ENCODE assay signal across 8 cellular contexts in the genomic region with DNA sequence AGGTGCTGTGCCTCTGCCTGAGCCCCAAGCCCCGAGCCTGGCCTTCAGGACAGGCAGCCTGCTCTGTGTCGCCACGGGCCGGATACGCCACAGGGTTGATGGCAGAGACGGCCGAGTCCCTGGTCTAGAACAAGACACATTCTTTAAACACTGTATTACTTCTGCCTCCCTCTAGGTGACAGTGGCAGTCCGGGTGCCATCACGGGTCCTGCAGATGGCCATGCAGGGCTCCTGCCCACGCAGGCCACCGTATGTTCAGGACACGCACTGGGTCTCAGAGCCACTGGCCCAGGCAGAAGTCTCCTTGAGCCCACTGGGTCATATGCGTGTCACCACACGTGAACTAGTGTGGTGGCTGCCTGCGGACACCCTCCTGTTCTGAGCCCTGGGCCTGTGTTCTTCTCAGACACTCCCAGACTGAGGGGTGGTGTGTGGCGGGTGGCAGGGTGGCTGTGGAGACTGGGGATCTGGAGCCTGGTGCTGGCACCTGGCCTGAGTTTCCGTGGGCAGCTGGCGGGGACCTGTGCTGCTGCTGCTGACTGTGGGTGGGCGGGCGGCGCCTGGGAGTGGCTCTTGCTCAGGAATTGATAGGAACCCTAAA. TPM values are rescaled to one million over a fixed set of nuclear protein-coding genes. Genes with fewer than 3 reads are reported as not detected.
DNase-seq lines count a peak whose midpoint lies in the region; ATAC-seq and TF ChIP-seq lines count a peak whose summit lies in the region.
"Had no signal": no experiment of that assay in that cellular context is flagged by ENCODE, and none has a peak within 500 bp of the region (broad histone marks: within the 10 kb centered on the region; RNA-seq: fewer than 3 reads in every experiment).

No MANE protein-coding gene starts in this region.

- H3K27ac ChIP-seq in foreskin keratinocyte = no peak overlapping the region
- no peak overlapping the region for H3K27ac ChIP-seq in ascending aorta

- no peak overlapping the region for H3K4me3 ChIP-seq in GM12864 (ENCODE audit: low read depth, low read length)
- no peak overlapping the region for H3K4me3 ChIP-seq in ascending aorta
- H3K4me3 ChIP-seq: stomach had no signal

- intact Hi-C loops in ascending aorta (cut with DNase I) = no loop called here

- peaks cover 24 to 57% of the 10 kb centered on the region in 2 donors for H3K36me3 ChIP-seq in ascending aorta

- no peak for ATAC-seq in foreskin keratinocyte
- ATAC-seq in HG03095 (IDR thresholded peaks at IDR 0.05; ENCODE audit: unreplicated experiment) = no peak

- H3K9me3 ChIP-seq in ascending aorta = no peaks in the 10 kb centered on the region
- H3K9me3 ChIP-seq: stomach had no signal

- no peaks in the 10 kb centered on the region for H3K4me1 ChIP-seq in foreskin keratinocyte
- H3K4me1 ChIP-seq in ascending aorta = peaks cover 0 to 5% of the 10 kb centered on the region in 2 donors

- DNase-seq in GM12864 (ENCODE audit: low read depth) (no peak), M059J (ENCODE audit: low read depth) (peak; percentile 31), foreskin keratinocyte (no peak), NCI-H2029 treated with DMSO at 0.1 percent for 48 hours (lab: John Stamatoyannopoulos, UW) (no peak), ascending aorta (ENCODE audit: low spot score in 2 of 2) (no peak)
- DNase-seq: stomach, T1000 had no signal

- TF ChIP-seq CTCF in GM12864 (IDR thresholded peaks at IDR 0.05; ENCODE audit: low read depth, low read length, missing control alignments) (peak; percentile 34), foreskin keratinocyte (conservative IDR thresholded peaks at IDR 0.05) (peak; percentile 17), ascending aorta (IDR thresholded peaks at IDR 0.05) (no peak)

- H3K27me3 ChIP-seq in foreskin keratinocyte (no peaks in the 10 kb centered on the region), ascending aorta (no peaks in the 10 kb centered on the region)
- H3K27me3 ChIP-seq: stomach had no signal

RNA-seq across cellular contexts. Expression of gene PLEKHJ1, which starts 4.4 kb away (rescaled TPM):
- 75.4 and 79.5 TPM in 2 replicates for total RNA-seq in M059J (2014; rRNA removed; shearing (Covaris generic))
- total RNA-seq in foreskin keratinocyte (55.8 and 58.3 TPM in 2 replicates), ascending aorta (23.9 TPM)
- 81.0 and 84.9 TPM in 2 replicates for polyA plus RNA-seq in foreskin keratinocyte

RNA-seq across cellular contexts. Expression of gene SF3A2, which starts 4.9 kb away (rescaled TPM):
- 36.9 and 44.0 TPM in 2 replicates for total RNA-seq in M059J (2014; rRNA removed; shearing (Covaris generic))
- 33.8 and 34.2 TPM in 2 replicates for total RNA-seq in foreskin keratinocyte
- 69.8 and 76.2 TPM in 2 replicates for polyA plus RNA-seq in foreskin keratinocyte
- 21.3 TPM for total RNA-seq in ascending aorta

RNA-seq across cellular contexts. Expression of gene AMH, which starts 17.4 kb away (rescaled TPM):
- total RNA-seq in M059J (2014; rRNA removed; shearing (Covaris generic)) = 1.5 and 2.9 TPM in 2 replicates
- total RNA-seq in foreskin keratinocyte (0.39 and 0.78 TPM in 2 replicates), ascending aorta (not detected)
- 0.17 and 0.64 TPM in 2 replicates for polyA plus RNA-seq in foreskin keratinocyte

RNA-seq across cellular contexts. Expression of gene JSRP1, which starts 24.5 kb away (rescaled TPM):
- total RNA-seq in M059J (2014; rRNA removed; shearing (Covaris generic)) = not detected in 2 replicates
- total RNA-seq in foreskin keratinocyte = 0.17 TPM in 1 of 2 replicates, not detected in the other
- polyA plus RNA-seq in foreskin keratinocyte = 0.17 and 0.22 TPM in 2 replicates
- not detected for total RNA-seq in ascending aorta

RNA-seq across cellular contexts. Expression of gene PEAK3, which starts 50.3 kb away (rescaled TPM):
- total RNA-seq in M059J (2014; rRNA removed; shearing (Covaris generic)) = not detected in 2 replicates
- total RNA-seq in foreskin keratinocyte = not detected in 2 replicates
- not detected in 2 replicates for polyA plus RNA-seq in foreskin keratinocyte
- total RNA-seq in ascending aorta = 4.7 TPM

Comparison
In these comparisons a context has a peak if more than half of its experiments do, and no peak if none do; other contexts are left out.
1. CTCF ChIP-seq: peak in GM12864 (single experiment) and foreskin keratinocyte (single experiment); none in ascending aorta (0 of 3).